In the genomic region with DNA sequence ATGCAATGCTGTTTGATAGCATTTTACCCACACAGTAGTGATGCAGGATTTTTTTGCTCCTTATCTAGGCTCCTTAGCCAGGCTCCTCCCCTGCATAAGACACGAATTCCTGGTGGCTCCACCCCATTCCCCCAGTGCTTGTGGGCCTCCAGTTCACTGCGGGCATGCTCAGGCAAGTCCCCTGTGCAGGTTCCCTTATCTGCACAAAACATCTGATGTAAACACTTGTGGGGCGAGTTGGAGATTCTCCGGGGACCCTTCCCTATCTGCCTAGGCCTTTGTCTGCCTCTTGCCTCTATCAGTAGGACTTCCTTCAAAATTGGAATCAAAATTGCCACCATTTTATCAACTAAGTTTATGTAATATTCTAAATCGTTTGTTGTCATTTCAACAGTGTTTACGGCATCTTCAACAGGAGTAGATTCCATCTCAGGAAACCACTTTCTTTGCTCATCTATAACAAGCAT, we compare ENCODE assay signal across 14 cellular contexts.
DNase-seq lines count a peak whose midpoint lies in the region; FAIRE-seq lines count a peak whose summit lies in the region.
"Had no signal": no experiment of that assay in that cellular context is flagged by ENCODE, and none has a peak within 500 bp of the region (broad histone marks: within the 10 kb centered on the region; RNA-seq: fewer than 3 reads in every experiment).

No MANE protein-coding gene starts in this region.

- peak overlapping the region; percentile 42 for H3K27ac ChIP-seq in epithelial cell of prostate
- H3K27ac ChIP-seq: thoracic aorta had no signal

- in situ Hi-C loops in ACHN (cut with HindIII; ENCODE audit: low pct_ligation_motif_present, low pct_unique_long_range_greater_than_20kb, low sequenced_read_pairs): loop anchor here (25.0 kb wide), 2 partner anchors 135 to 260 kb away; no protein-coding TSS in a partner anchor

- FAIRE-seq in GM18507 (lab: Jason Lieb, UNC): peak; percentile 46
- FAIRE-seq in HTR-8/SVneo (lab: Jason Lieb, UNC): no peak
- FAIRE-seq: TTC549 had no signal

- DNase-seq in ACHN (peak; percentile 49), GM18507 (ENCODE audit: extremely low spot score, insufficient read length, low read depth) (no peak), NOMO-1 treated with DMSO at 0.1 percent for 48 hours (lab: John Stamatoyannopoulos, UW; ENCODE audit: unreplicated experiment) (peak; percentile 34), epithelial cell of prostate (ENCODE audit: low read depth, low spot score) (no peak), retina (no peak), AG20443 (ENCODE audit: low spot score) (no peak), COLO668 (lab: John Stamatoyannopoulos, UW; ENCODE audit: unreplicated experiment) (no peak), HTR-8/SVneo (ENCODE audit: insufficient read length, low spot score) (no peak)
- DNase-seq: COR-L47; effector CD4-positive, alpha-beta T cell; NCI-H524 treated with DMSO at 0.1 percent for 48 hours; stimulated activated CD4-positive, alpha-beta T cell treated with anti-CD3 and anti-CD28 coated beads, Interleukin-4, amount 100 ng/mL, for 1 hour had no signal

Comparison
In these comparisons a context has a peak if more than half of its experiments do, and no peak if none do; other contexts are left out.
1. DNase-seq: peak in ACHN (single experiment) and NOMO-1 treated with DMSO at 0.1 percent for 48 hours (single experiment); none in GM18507 (single experiment), epithelial cell of prostate (single experiment), retina (single experiment), AG20443 (single experiment), COLO668 (single experiment) and HTR-8/SVneo (single experiment).